Comparison of ENCODE assay signal across 1 cellular context in genomic region chr6:106525111-106525884, GRCh38.
TF ChIP-seq lines count a peak whose summit lies in the region.

No MANE protein-coding gene starts in this region.

TF ChIP-seq in HepG2, 621 proteins besides CTCF, POLR2A, EP300 and RAD21 (continued from another document):
- TF ChIP-seq, protein P1, sequence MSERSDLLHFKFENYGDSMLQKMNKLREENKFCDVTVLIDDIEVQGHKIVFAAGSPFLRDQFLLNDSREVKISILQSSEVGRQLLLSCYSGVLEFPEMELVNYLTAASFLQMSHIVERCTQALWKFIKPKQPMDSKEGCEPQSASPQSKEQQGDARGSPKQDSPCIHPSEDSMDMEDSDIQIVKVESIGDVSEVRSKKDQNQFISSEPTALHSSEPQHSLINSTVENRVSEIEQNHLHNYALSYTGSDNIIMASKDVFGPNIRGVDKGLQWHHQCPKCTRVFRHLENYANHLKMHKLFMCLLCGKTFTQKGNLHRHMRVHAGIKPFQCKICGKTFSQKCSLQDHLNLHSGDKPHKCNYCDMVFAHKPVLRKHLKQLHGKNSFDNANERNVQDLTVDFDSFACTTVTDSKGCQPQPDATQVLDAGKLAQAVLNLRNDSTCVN (CRISPR knock-in tag; IDR thresholded peaks at IDR 0.05; ENCODE audit: borderline replicate concordance), result no peak
- TF ChIP-seq ZNF570 (CRISPR knock-in tag; IDR thresholded peaks at IDR 0.05; ENCODE audit: borderline replicate concordance) (no peak), PAWR (CRISPR knock-in tag; IDR thresholded peaks at IDR 0.05; ENCODE audit: borderline replicate concordance) (no peak)
- TF ChIP-seq, protein P2, sequence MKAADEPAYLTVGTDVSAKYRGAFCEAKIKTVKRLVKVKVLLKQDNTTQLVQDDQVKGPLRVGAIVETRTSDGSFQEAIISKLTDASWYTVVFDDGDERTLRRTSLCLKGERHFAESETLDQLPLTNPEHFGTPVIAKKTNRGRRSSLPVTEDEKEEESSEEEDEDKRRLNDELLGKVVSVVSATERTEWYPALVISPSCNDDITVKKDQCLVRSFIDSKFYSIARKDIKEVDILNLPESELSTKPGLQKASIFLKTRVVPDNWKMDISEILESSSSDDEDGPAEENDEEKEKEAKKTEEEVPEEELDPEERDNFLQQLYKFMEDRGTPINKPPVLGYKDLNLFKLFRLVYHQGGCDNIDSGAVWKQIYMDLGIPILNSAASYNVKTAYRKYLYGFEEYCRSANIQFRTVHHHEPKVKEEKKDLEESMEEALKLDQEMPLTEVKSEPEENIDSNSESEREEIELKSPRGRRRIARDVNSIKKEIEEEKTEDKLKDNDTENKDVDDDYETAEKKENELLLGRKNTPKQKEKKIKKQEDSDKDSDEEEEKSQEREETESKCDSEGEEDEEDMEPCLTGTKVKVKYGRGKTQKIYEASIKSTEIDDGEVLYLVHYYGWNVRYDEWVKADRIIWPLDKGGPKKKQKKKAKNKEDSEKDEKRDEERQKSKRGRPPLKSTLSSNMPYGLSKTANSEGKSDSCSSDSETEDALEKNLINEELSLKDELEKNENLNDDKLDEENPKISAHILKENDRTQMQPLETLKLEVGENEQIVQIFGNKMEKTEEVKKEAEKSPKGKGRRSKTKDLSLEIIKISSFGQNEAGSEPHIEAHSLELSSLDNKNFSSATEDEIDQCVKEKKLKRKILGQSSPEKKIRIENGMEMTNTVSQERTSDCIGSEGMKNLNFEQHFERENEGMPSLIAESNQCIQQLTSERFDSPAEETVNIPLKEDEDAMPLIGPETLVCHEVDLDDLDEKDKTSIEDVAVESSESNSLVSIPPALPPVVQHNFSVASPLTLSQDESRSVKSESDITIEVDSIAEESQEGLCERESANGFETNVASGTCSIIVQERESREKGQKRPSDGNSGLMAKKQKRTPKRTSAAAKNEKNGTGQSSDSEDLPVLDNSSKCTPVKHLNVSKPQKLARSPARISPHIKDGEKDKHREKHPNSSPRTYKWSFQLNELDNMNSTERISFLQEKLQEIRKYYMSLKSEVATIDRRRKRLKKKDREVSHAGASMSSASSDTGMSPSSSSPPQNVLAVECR (CRISPR knock-in tag; IDR thresholded peaks at IDR 0.05; ENCODE audit: borderline replicate concordance), result no peak
- TF ChIP-seq, protein P3, sequence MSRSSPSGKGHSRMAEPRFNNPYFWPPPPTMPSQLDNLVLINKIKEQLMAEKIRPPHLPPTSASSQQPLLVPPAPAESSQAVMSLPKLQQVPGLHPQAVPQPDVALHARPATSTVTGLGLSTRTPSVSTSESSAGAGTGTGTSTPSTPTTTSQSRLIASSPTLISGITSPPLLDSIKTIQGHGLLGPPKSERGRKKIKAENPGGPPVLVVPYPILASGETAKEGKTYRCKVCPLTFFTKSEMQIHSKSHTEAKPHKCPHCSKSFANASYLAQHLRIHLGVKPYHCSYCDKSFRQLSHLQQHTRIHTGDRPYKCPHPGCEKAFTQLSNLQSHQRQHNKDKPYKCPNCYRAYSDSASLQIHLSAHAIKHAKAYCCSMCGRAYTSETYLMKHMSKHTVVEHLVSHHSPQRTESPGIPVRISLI (CRISPR knock-in tag; IDR thresholded peaks at IDR 0.05; ENCODE audit: borderline replicate concordance), result no peak
- TF ChIP-seq, protein P4, sequence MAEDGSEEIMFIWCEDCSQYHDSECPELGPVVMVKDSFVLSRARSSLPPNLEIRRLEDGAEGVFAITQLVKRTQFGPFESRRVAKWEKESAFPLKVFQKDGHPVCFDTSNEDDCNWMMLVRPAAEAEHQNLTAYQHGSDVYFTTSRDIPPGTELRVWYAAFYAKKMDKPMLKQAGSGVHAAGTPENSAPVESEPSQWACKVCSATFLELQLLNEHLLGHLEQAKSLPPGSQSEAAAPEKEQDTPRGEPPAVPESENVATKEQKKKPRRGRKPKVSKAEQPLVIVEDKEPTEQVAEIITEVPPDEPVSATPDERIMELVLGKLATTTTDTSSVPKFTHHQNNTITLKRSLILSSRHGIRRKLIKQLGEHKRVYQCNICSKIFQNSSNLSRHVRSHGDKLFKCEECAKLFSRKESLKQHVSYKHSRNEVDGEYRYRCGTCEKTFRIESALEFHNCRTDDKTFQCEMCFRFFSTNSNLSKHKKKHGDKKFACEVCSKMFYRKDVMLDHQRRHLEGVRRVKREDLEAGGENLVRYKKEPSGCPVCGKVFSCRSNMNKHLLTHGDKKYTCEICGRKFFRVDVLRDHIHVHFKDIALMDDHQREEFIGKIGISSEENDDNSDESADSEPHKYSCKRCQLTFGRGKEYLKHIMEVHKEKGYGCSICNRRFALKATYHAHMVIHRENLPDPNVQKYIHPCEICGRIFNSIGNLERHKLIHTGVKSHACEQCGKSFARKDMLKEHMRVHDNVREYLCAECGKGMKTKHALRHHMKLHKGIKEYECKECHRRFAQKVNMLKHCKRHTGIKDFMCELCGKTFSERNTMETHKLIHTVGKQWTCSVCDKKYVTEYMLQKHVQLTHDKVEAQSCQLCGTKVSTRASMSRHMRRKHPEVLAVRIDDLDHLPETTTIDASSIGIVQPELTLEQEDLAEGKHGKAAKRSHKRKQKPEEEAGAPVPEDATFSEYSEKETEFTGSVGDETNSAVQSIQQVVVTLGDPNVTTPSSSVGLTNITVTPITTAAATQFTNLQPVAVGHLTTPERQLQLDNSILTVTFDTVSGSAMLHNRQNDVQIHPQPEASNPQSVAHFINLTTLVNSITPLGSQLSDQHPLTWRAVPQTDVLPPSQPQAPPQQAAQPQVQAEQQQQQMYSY (CRISPR knock-in tag; IDR thresholded peaks at IDR 0.05), result no peak
